ENCODE assay signal across 1 cellular context in the genomic region with DNA sequence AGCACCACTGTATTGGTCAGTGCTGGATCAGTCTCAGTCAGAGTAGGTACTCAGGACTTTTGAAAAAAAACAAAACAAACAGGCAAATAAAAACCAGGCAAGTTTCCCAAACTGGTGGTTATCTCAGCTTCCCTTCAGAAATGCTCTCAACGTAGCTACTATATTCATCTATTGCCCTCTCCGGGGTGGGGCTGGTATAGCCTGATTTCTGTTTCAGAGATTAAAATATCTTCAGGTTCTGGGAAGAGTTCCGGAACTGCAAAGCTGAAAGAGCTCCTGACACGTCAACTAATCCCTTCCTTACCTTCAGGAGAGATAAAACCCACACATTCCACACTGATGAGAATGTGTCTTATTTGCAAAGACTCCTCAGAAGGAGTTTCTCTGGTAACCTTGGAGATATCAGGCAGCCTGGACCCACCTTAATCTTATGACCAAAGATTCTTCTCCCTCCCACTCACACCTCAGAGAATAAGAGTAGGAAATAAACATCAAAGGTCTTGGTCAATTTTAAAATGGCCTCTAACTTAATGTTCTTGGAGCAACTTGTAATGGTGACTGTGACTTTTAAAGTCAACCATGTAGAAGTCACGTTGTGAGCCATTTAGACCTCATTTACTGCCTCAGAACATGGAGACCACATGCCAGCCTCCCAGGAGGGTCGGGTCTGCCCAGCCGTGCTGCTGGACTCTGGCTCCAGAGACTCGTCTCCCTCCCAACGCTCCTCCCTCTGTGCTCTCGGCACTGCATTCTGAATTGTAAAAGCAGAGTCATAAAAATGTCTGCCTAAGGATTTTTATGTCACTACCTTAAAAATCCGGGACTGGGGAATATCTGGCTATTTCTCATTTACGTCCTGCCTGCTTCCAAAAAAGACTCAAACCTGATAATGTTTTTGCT.
A peak's percentile ranks its signal among the peaks of the same experiment; 100 is the strongest.
TF ChIP-seq lines count a peak whose summit lies in the region.

No MANE protein-coding gene starts in this region.

TF ChIP-seq in K562, 482 proteins besides CTCF, POLR2A, EP300 and RAD21 (continued from another document and continues in another):
- TF ChIP-seq, protein P1, sequence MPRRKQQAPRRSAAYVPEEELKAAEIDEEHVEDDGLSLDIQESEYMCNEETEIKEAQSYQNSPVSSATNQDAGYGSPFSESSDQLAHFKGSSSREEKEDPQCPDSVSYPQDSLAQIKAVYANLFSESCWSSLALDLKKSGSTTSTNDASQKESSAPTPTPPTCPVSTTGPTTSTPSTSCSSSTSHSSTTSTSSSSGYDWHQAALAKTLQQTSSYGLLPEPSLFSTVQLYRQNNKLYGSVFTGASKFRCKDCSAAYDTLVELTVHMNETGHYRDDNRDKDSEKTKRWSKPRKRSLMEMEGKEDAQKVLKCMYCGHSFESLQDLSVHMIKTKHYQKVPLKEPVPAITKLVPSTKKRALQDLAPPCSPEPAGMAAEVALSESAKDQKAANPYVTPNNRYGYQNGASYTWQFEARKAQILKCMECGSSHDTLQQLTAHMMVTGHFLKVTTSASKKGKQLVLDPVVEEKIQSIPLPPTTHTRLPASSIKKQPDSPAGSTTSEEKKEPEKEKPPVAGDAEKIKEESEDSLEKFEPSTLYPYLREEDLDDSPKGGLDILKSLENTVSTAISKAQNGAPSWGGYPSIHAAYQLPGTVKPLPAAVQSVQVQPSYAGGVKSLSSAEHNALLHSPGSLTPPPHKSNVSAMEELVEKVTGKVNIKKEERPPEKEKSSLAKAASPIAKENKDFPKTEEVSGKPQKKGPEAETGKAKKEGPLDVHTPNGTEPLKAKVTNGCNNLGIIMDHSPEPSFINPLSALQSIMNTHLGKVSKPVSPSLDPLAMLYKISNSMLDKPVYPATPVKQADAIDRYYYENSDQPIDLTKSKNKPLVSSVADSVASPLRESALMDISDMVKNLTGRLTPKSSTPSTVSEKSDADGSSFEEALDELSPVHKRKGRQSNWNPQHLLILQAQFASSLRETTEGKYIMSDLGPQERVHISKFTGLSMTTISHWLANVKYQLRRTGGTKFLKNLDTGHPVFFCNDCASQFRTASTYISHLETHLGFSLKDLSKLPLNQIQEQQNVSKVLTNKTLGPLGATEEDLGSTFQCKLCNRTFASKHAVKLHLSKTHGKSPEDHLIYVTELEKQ (CRISPR knock-in tag; IDR thresholded peaks at IDR 0.05): peak; percentile 61; the same call in 1 of the 2 replicates
- TF ChIP-seq TEAD1 (CRISPR knock-in tag; IDR thresholded peaks at IDR 0.05) (peak; percentile 84 to 98), FOXA3 (CRISPR knock-in tag; conservative IDR thresholded peaks at IDR 0.05 in 1 of 2, IDR thresholded peaks at IDR 0.05 in 1 of 2) (peak in 1 of 2 experiments; percentile 19; a peak in 1 of 4 replicates), MAFK (IDR thresholded peaks at IDR 0.05; ENCODE audit: low read length) (0 out of 2 replicates have a peak, but pooled peaks have one; percentile 10), L3MBTL2 (IDR thresholded peaks at IDR 0.05) (peak; percentile 47), MYNN (IDR thresholded peaks at IDR 0.05) (peak; percentile 77), MYNN (CRISPR knock-in tag; IDR thresholded peaks at IDR 0.05) (no peak), STAG1 (CRISPR knock-in tag; IDR thresholded peaks at IDR 0.05; ENCODE audit: borderline replicate concordance) (no peak), SUPT5H (IDR thresholded peaks at IDR 0.05) (no peak), GABPB1 (CRISPR knock-in tag; IDR thresholded peaks at IDR 0.05) (0 out of 2 replicates have a peak, but pooled peaks have one; percentile 48), STAT5A (IDR thresholded peaks at IDR 0.05; ENCODE audit: borderline replicate concordance, low read length) (peak; percentile 92), PCBP1 (IDR thresholded peaks at IDR 0.05; ENCODE audit: low read depth, low read length, poor library complexity, severe bottlenecking) (no peak), POLR2AphosphoS5 (IDR thresholded peaks at IDR 0.05; ENCODE audit: control insufficient read depth, insufficient read depth, low read depth, low read length) (peak; percentile 86), ARNT (IDR thresholded peaks at IDR 0.05) (peak in 1 of 2 experiments; percentile 61; a peak in 2 of 4 replicates), PTBP1 (IDR thresholded peaks at IDR 0.05; ENCODE audit: low read depth, low read length) (no peak), DACH1 (IDR thresholded peaks at IDR 0.05; ENCODE audit: partially characterized antibody) (peak; percentile 9), SMC3 (conservative IDR thresholded peaks at IDR 0.05; ENCODE audit: insufficient read depth, low read depth, low read length) (peak; percentile 31; the same call in 1 of the 2 replicates), MIER1 (IDR thresholded peaks at IDR 0.05; ENCODE audit: low read depth) (no peak), CEBPB (tag; IDR thresholded peaks at IDR 0.05) (no peak), NCOR1 (IDR thresholded peaks at IDR 0.05) (peak; percentile 88), MTA2 (IDR thresholded peaks at IDR 0.05; ENCODE audit: low read depth) (peak; percentile 53), NFRKB (IDR thresholded peaks at IDR 0.05; ENCODE audit: low read depth) (peak; percentile 67; the same call in 1 of the 2 replicates), MEF2A (IDR thresholded peaks at IDR 0.05; ENCODE audit: control insufficient read depth, low read depth, low read length) (peak; percentile 64; the same call in 1 of the 2 replicates)
- TF ChIP-seq, protein P2, sequence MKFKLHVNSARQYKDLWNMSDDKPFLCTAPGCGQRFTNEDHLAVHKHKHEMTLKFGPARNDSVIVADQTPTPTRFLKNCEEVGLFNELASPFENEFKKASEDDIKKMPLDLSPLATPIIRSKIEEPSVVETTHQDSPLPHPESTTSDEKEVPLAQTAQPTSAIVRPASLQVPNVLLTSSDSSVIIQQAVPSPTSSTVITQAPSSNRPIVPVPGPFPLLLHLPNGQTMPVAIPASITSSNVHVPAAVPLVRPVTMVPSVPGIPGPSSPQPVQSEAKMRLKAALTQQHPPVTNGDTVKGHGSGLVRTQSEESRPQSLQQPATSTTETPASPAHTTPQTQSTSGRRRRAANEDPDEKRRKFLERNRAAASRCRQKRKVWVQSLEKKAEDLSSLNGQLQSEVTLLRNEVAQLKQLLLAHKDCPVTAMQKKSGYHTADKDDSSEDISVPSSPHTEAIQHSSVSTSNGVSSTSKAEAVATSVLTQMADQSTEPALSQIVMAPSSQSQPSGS (CRISPR knock-in tag; IDR thresholded peaks at IDR 0.05): no peak
- TF ChIP-seq, protein P3, sequence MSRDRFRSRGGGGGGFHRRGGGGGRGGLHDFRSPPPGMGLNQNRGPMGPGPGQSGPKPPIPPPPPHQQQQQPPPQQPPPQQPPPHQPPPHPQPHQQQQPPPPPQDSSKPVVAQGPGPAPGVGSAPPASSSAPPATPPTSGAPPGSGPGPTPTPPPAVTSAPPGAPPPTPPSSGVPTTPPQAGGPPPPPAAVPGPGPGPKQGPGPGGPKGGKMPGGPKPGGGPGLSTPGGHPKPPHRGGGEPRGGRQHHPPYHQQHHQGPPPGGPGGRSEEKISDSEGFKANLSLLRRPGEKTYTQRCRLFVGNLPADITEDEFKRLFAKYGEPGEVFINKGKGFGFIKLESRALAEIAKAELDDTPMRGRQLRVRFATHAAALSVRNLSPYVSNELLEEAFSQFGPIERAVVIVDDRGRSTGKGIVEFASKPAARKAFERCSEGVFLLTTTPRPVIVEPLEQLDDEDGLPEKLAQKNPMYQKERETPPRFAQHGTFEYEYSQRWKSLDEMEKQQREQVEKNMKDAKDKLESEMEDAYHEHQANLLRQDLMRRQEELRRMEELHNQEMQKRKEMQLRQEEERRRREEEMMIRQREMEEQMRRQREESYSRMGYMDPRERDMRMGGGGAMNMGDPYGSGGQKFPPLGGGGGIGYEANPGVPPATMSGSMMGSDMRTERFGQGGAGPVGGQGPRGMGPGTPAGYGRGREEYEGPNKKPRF (IDR thresholded peaks at IDR 0.05; ENCODE audit: low read depth, low read length): no peak
- TF ChIP-seq, protein P4, sequence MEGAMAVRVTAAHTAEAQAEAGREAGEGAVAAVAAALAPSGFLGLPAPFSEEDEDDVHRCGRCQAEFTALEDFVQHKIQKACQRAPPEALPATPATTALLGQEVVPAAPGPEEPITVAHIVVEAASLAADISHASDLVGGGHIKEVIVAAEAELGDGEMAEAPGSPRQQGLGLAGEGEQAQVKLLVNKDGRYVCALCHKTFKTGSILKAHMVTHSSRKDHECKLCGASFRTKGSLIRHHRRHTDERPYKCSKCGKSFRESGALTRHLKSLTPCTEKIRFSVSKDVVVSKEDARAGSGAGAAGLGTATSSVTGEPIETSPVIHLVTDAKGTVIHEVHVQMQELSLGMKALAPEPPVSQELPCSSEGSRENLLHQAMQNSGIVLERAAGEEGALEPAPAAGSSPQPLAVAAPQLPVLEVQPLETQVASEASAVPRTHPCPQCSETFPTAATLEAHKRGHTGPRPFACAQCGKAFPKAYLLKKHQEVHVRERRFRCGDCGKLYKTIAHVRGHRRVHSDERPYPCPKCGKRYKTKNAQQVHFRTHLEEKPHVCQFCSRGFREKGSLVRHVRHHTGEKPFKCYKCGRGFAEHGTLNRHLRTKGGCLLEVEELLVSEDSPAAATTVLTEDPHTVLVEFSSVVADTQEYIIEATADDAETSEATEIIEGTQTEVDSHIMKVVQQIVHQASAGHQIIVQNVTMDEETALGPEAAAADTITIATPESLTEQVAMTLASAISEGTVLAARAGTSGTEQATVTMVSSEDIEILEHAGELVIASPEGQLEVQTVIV (CRISPR knock-in tag; IDR thresholded peaks at IDR 0.05; ENCODE audit: borderline replicate concordance): no peak
- TF ChIP-seq, protein P5, sequence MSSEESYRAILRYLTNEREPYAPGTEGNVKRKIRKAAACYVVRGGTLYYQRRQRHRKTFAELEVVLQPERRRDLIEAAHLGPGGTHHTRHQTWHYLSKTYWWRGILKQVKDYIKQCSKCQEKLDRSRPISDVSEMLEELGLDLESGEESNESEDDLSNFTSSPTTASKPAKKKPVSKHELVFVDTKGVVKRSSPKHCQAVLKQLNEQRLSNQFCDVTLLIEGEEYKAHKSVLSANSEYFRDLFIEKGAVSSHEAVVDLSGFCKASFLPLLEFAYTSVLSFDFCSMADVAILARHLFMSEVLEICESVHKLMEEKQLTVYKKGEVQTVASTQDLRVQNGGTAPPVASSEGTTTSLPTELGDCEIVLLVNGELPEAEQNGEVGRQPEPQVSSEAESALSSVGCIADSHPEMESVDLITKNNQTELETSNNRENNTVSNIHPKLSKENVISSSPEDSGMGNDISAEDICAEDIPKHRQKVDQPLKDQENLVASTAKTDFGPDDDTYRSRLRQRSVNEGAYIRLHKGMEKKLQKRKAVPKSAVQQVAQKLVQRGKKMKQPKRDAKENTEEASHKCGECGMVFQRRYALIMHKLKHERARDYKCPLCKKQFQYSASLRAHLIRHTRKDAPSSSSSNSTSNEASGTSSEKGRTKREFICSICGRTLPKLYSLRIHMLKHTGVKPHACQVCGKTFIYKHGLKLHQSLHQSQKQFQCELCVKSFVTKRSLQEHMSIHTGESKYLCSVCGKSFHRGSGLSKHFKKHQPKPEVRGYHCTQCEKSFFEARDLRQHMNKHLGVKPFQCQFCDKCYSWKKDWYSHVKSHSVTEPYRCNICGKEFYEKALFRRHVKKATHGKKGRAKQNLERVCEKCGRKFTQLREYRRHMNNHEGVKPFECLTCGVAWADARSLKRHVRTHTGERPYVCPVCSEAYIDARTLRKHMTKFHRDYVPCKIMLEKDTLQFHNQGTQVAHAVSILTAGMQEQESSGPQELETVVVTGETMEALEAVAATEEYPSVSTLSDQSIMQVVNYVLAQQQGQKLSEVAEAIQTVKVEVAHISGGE (CRISPR knock-in tag; IDR thresholded peaks at IDR 0.05): peak in 1 of 3 experiments; percentile 54; a peak in 1 of 6 replicates
- TF ChIP-seq, protein P6, sequence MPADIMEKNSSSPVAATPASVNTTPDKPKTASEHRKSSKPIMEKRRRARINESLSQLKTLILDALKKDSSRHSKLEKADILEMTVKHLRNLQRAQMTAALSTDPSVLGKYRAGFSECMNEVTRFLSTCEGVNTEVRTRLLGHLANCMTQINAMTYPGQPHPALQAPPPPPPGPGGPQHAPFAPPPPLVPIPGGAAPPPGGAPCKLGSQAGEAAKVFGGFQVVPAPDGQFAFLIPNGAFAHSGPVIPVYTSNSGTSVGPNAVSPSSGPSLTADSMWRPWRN (IDR thresholded peaks at IDR 0.05; ENCODE audit: low read depth): 0 out of 2 replicates have a peak, but pooled peaks have one; percentile 14
- TF ChIP-seq, protein P7, sequence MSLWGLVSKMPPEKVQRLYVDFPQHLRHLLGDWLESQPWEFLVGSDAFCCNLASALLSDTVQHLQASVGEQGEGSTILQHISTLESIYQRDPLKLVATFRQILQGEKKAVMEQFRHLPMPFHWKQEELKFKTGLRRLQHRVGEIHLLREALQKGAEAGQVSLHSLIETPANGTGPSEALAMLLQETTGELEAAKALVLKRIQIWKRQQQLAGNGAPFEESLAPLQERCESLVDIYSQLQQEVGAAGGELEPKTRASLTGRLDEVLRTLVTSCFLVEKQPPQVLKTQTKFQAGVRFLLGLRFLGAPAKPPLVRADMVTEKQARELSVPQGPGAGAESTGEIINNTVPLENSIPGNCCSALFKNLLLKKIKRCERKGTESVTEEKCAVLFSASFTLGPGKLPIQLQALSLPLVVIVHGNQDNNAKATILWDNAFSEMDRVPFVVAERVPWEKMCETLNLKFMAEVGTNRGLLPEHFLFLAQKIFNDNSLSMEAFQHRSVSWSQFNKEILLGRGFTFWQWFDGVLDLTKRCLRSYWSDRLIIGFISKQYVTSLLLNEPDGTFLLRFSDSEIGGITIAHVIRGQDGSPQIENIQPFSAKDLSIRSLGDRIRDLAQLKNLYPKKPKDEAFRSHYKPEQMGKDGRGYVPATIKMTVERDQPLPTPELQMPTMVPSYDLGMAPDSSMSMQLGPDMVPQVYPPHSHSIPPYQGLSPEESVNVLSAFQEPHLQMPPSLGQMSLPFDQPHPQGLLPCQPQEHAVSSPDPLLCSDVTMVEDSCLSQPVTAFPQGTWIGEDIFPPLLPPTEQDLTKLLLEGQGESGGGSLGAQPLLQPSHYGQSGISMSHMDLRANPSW (CRISPR knock-in tag; IDR thresholded peaks at IDR 0.05): no peak
- TF ChIP-seq, protein P8, sequence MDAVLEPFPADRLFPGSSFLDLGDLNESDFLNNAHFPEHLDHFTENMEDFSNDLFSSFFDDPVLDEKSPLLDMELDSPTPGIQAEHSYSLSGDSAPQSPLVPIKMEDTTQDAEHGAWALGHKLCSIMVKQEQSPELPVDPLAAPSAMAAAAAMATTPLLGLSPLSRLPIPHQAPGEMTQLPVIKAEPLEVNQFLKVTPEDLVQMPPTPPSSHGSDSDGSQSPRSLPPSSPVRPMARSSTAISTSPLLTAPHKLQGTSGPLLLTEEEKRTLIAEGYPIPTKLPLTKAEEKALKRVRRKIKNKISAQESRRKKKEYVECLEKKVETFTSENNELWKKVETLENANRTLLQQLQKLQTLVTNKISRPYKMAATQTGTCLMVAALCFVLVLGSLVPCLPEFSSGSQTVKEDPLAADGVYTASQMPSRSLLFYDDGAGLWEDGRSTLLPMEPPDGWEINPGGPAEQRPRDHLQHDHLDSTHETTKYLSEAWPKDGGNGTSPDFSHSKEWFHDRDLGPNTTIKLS (IDR thresholded peaks at IDR 0.05; ENCODE audit: borderline replicate concordance, low read depth): 0 out of 2 replicates have a peak, but pooled peaks have one; percentile 39
- TF ChIP-seq, protein P9, sequence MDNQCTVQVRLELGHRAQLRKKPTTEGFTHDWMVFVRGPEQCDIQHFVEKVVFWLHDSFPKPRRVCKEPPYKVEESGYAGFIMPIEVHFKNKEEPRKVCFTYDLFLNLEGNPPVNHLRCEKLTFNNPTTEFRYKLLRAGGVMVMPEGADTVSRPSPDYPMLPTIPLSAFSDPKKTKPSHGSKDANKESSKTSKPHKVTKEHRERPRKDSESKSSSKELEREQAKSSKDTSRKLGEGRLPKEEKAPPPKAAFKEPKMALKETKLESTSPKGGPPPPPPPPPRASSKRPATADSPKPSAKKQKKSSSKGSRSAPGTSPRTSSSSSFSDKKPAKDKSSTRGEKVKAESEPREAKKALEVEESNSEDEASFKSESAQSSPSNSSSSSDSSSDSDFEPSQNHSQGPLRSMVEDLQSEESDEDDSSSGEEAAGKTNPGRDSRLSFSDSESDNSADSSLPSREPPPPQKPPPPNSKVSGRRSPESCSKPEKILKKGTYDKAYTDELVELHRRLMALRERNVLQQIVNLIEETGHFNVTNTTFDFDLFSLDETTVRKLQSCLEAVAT (IDR thresholded peaks at IDR 0.05): no peak; a peak in 1 of 4 replicates
